Comparison of ENCODE assay signal across 1 cellular context in genomic region chr13:107822006-107822405, GRCh38.
TF ChIP-seq lines count a peak whose summit lies in the region.

No MANE protein-coding gene starts in this region.

TF ChIP-seq in endothelial cell of umbilical vein, 7 proteins besides CTCF, POLR2A, EP300 and RAD21:
- TF ChIP-seq MYC (IDR thresholded peaks at IDR 0.05; ENCODE audit: low read depth, low read length): no peak
- no peak for TF ChIP-seq FOS (IDR thresholded peaks at IDR 0.05; ENCODE audit: borderline replicate concordance, insufficient read depth, low read length)
- no peak for TF ChIP-seq JUN (IDR thresholded peaks at IDR 0.05; ENCODE audit: borderline replicate concordance, insufficient read depth, insufficient read length, low read depth)
- TF ChIP-seq EZH2 (IDR thresholded peaks at IDR 0.05; ENCODE audit: borderline replicate concordance, low read depth, low read length, severe bottlenecking): no peak
- no peak for TF ChIP-seq MAX (IDR thresholded peaks at IDR 0.05; ENCODE audit: insufficient read depth, insufficient read length)
